In the genomic region with DNA sequence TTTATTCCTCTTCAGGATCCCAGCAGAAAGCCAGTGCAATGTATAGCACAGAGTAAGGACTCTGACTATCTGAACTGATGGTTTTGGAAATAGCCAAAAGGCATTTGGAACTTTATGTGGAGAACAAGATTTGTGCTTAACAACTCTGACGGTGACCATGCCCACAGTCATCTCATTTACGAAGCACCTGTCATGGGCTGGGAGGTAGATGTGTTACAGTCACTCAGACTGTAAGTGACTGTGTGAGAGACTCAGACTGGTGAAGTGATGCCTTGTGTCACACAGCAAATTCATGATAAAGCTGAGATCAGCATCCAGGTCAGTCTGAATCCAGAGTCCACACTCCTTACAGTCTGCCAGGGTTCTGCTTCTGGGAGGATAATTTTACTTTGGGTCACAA, we compare ENCODE assay signal across 22 cellular contexts. TPM values are rescaled to one million over a fixed set of nuclear protein-coding genes. Genes with fewer than 3 reads are reported as not detected.
DNase-seq lines count a peak whose midpoint lies in the region; ATAC-seq and TF ChIP-seq lines count a peak whose summit lies in the region.
"Had no signal": no experiment of that assay in that cellular context is flagged by ENCODE, and none has a peak within 500 bp of the region (broad histone marks: within the 10 kb centered on the region; RNA-seq: fewer than 3 reads in every experiment).

No MANE protein-coding gene starts in this region.

- no peak for TF ChIP-seq CTCF in PC-3 (conservative IDR thresholded peaks at IDR 0.05; ENCODE audit: low read depth, low read length)
- no peak for TF ChIP-seq CTCF in chondrocyte (IDR thresholded peaks at IDR 0.05)
- TF ChIP-seq CTCF in natural killer cell (IDR thresholded peaks at IDR 0.05), result no peak
- TF ChIP-seq CTCF in A673 (conservative IDR thresholded peaks at IDR 0.05; ENCODE audit: low read depth, low read length), result no peak
- no peak for TF ChIP-seq CTCF in ovary (IDR thresholded peaks at IDR 0.05)

- intact Hi-C loops in PC-3 (cut with micrococcal nuclease), result no loop called here
- intact Hi-C loops in natural killer cell (cut with micrococcal nuclease), result no loop called here
- intact Hi-C loops in A673 (cut with micrococcal nuclease; ENCODE audit: unreplicated experiment), result no loop called here
- intact Hi-C loops in ovary (cut with DNase I), result no loop called here

- H3K4me3 ChIP-seq in GM23248, result no peak overlapping the region
- H3K4me3 ChIP-seq in PC-3 (ENCODE audit: low read length), result no peak overlapping the region
- no peak overlapping the region for H3K4me3 ChIP-seq in A673 (ENCODE audit: low read depth, low read length, poor library complexity, severe bottlenecking)
- H3K4me3 ChIP-seq in ovary, result no peak overlapping the region
- H3K4me3 ChIP-seq: PC-9, testis had no signal

- POLR2A ChIA-PET in PC-3 (lab: Charles Lee; ENCODE audit: unreplicated experiment) (no interaction called here), A673 (lab: Charles Lee; ENCODE audit: low non-redundant PET) (no interaction called here)

- peaks cover 75% of the 10 kb centered on the region for H3K4me1 Mint-ChIP-seq in chondrocyte (ENCODE audit: low read depth)
- peaks cover 14 to 34% of the 10 kb centered on the region in 2 donors for H3K4me1 Mint-ChIP-seq in natural killer cell
- H3K4me1 Mint-ChIP-seq: neural crest cell had no signal

- H3K9me2 ChIP-seq in GM23248 (ENCODE audit: insufficient read depth) (no peaks in the 10 kb centered on the region), PC-3 (replicated peaks; ENCODE audit: low read length) (no peaks in the 10 kb centered on the region)

- H3K9me3 ChIP-seq in GM23248 (ENCODE audit: low read depth), result no peaks in the 10 kb centered on the region
- no peaks in the 10 kb centered on the region for H3K9me3 ChIP-seq in PC-3 (ENCODE audit: low read length)
- no peaks in the 10 kb centered on the region for H3K9me3 ChIP-seq in A673 (ENCODE audit: low read depth, low read length, poor library complexity, severe bottlenecking)
- no peaks in the 10 kb centered on the region for H3K9me3 ChIP-seq in ovary
- H3K9me3 ChIP-seq: testis had no signal

- peak overlapping the region; percentile 46; the same call in 1 of the 2 replicates for H3K9ac ChIP-seq in GM23248
- H3K9ac ChIP-seq in PC-3 (ENCODE audit: low read length), result no peak overlapping the region

- DNase-seq in GM23248 (no peak), PC-3 (peak; percentile 31), chondrocyte (ENCODE audit: low spot score) (no peak), natural killer cell (no peak), A673 (ENCODE audit: low spot score) (no peak), midbrain (lab: John Stamatoyannopoulos, UW) (no peak), ovary (no peak)
- DNase-seq: activated CD4-positive, alpha-beta T cell treated with anti-CD3 and anti-CD28 coated beads, Interleukin-2, amount 10 ng/mL, durations not matched to agents 7 days and 5 days; amniotic stem cell; cerebellar nuclear complex; DMS 273 treated with DMSO at 0.1 percent for 48 hours; endodermal cell; NCI-H1694 treated with DMSO at 0.1 percent for 48 hours; NCI-H2227 treated with DMSO at 0.1 percent for 48 hours; PC-9; testis had no signal

- H3K27ac Mint-ChIP-seq in chondrocyte (ENCODE audit: unreplicated experiment) (peak overlapping the region; percentile 18), natural killer cell (peak overlapping the region; percentile 21 to 78)

- H2AFZ ChIP-seq in GM23248, result no peak overlapping the region
- H2AFZ ChIP-seq in PC-3 (ENCODE audit: low read length), result no peak overlapping the region
- H2AFZ ChIP-seq: PC-9 had no signal

- H3K4me2 ChIP-seq in GM23248 (ENCODE audit: unreplicated experiment) (no peak overlapping the region), PC-3 (ENCODE audit: low read length) (no peak overlapping the region)
- H3K4me2 ChIP-seq: PC-9 had no signal

- 91 to 92% methylated on average over 2 of the region's 2 CpGs for WGBS in GM23248 (ENCODE audit: low coverage in 1 of 2, low lambda C conversion rate in 2 of 2, missing lambda C conversion rate in 2 of 2), 2 experiments
- 76 to 95% (median 87%) methylated on average over 2 of the region's 2 CpGs for WGBS in ovary, 3 donors

- H3K27me3 ChIP-seq in GM23248 (replicated peaks; ENCODE audit: insufficient read depth) (no peaks in the 10 kb centered on the region), PC-3 (ENCODE audit: low read length) (no peaks in the 10 kb centered on the region), A673 (replicated peaks; ENCODE audit: insufficient read depth, low read depth, low read length, poor library complexity) (no peaks in the 10 kb centered on the region), ovary (no peaks in the 10 kb centered on the region)
- H3K27me3 ChIP-seq: testis had no signal

- peaks cover 77% of the 10 kb centered on the region for H3K4me1 ChIP-seq in GM23248 (ENCODE audit: insufficient read depth)
- H3K4me1 ChIP-seq in PC-3 (ENCODE audit: insufficient read depth, low read length), result peaks cover 86% of the 10 kb centered on the region
- H3K4me1 ChIP-seq in A673 (ENCODE audit: insufficient read depth, low read length, poor library complexity, severe bottlenecking), result peaks cover 18% of the 10 kb centered on the region
- H3K4me1 ChIP-seq in ovary (ENCODE audit: insufficient read depth), result no peaks in the 10 kb centered on the region
- H3K4me1 ChIP-seq: testis had no signal

- H3K27me3 Mint-ChIP-seq in chondrocyte (ENCODE audit: low read depth), result no peaks in the 10 kb centered on the region
- H3K27me3 Mint-ChIP-seq in natural killer cell (ENCODE audit: low read depth in 2 of 2), result no peaks in the 10 kb centered on the region
- H3K27me3 Mint-ChIP-seq: activated CD4-positive, alpha-beta T cell treated with anti-CD3 and anti-CD28 coated beads, Interleukin-2, amount 10 ng/mL, durations not matched to agents 7 days and 5 days had no signal

- no peak for TF ChIP-seq EP300 in ovary (IDR thresholded peaks at IDR 0.05)

- ATAC-seq in PC-3, result no peak
- no peak for ATAC-seq in natural killer cell
- ATAC-seq: SK-N-SH treated with all-trans-retinoic acid at 6 μM for 48 hours had no signal

- TF ChIP-seq POLR2A in ovary (IDR thresholded peaks at IDR 0.05), result no peak

- in situ Hi-C loops in GM23248 (cut with MboI), result no loop called here

- no TSS peak for BruUV-seq in PC-3 (replicated peaks; lab: Mats Ljungman, UMichigan)
- BruUV-seq in A673 (replicated peaks; lab: Mats Ljungman, UMichigan), result no TSS peak

- H3K9me3 Mint-ChIP-seq in chondrocyte (ENCODE audit: low read depth) (no peaks in the 10 kb centered on the region), natural killer cell (no peaks in the 10 kb centered on the region)
- H3K9me3 Mint-ChIP-seq: activated CD4-positive, alpha-beta T cell treated with anti-CD3 and anti-CD28 coated beads, Interleukin-2, amount 10 ng/mL, durations not matched to agents 7 days and 5 days; endodermal cell; neural crest cell had no signal

- no peaks in the 10 kb centered on the region for H3K36me3 ChIP-seq in GM23248 (ENCODE audit: low read depth)
- H3K36me3 ChIP-seq in PC-3 (ENCODE audit: low read depth, low read length), result no peaks in the 10 kb centered on the region
- H3K36me3 ChIP-seq in A673 (ENCODE audit: insufficient read depth, low read length, poor library complexity, severe bottlenecking), result no peaks in the 10 kb centered on the region
- no peaks in the 10 kb centered on the region for H3K36me3 ChIP-seq in ovary

- peaks cover 1% of the 10 kb centered on the region for H3K36me3 Mint-ChIP-seq in chondrocyte (ENCODE audit: low read depth)
- no peaks in the 10 kb centered on the region for H3K36me3 Mint-ChIP-seq in natural killer cell

- peak overlapping the region; percentile 65 for H3K27ac ChIP-seq in GM23248
- 0 out of 2 replicates have a peak overlapping the region, but pooled peaks have one; percentile 0 for H3K27ac ChIP-seq in PC-3 (ENCODE audit: low read length)
- H3K27ac ChIP-seq in A673 (ENCODE audit: low read depth, low read length, poor library complexity, severe bottlenecking), result no peak overlapping the region
- H3K27ac ChIP-seq in ovary, result no peak overlapping the region
- H3K27ac ChIP-seq: PC-9, testis had no signal

- H3K4me3 Mint-ChIP-seq in chondrocyte (ENCODE audit: unreplicated experiment) (no peak overlapping the region), natural killer cell (no peak overlapping the region)
- H3K4me3 Mint-ChIP-seq: activated CD4-positive, alpha-beta T cell treated with anti-CD3 and anti-CD28 coated beads, Interleukin-2, amount 10 ng/mL, durations not matched to agents 7 days and 5 days; endodermal cell; neural crest cell had no signal

- no peaks in the 10 kb centered on the region for H3K79me2 ChIP-seq in GM23248 (ENCODE audit: insufficient read depth)
- 0 out of 2 replicates have a peak, but pooled peaks cover 8% of the 10 kb centered on the region for H3K79me2 ChIP-seq in PC-3 (ENCODE audit: low read length)

- H4K20me1 ChIP-seq in GM23248 (ENCODE audit: insufficient read depth) (no peaks in the 10 kb centered on the region), PC-3 (ENCODE audit: low read length) (no peaks in the 10 kb centered on the region)

- CTCF ChIA-PET in PC-3 (lab: Charles Lee) (no interaction called here), A673 (lab: Charles Lee) (no interaction called here)

- H3F3A ChIP-seq in GM23248 (ENCODE audit: insufficient read depth), result peaks cover 65% of the 10 kb centered on the region
- peaks cover 11% of the 10 kb centered on the region for H3F3A ChIP-seq in PC-3 (ENCODE audit: low read length, unreplicated experiment)

RNA-seq across cellular contexts. Expression of a gene that starts 23.9 kb away (rescaled TPM):
- total RNA-seq in GM23248 (2014; rRNA removed; shearing (Covaris generic)), result not detected in 2 replicates
- not detected in 2 replicates for polyA plus RNA-seq in GM23248 (2016; fragmentation: Nextera tagmentation; extraction: Ambion mirVana)
- 0.12 TPM in 1 of 2 replicates, not detected in the other for total RNA-seq in PC-3 (2014; rRNA removed)
- not detected in 3 replicates for total RNA-seq in chondrocyte
- total RNA-seq in natural killer cell, result not detected
- not detected in 2 replicates for total RNA-seq in A673 (2021)
- total RNA-seq in ovary, result not detected
- not detected for polyA plus RNA-seq in ovary
- total RNA-seq: activated CD4-positive, alpha-beta T cell treated with anti-CD3 and anti-CD28 coated beads, Interleukin-2, amount 10 ng/mL, durations not matched to agents 7 days and 5 days; endodermal cell; kidney epithelial cell; mesenteric fat pad; neural crest cell; PC-9; pulmonary artery endothelial cell had no signal
- polyA plus RNA-seq: BJ had no signal

RNA-seq across cellular contexts. Expression of a gene that starts 31.5 kb away (rescaled TPM):
- 166 and 183 TPM in 2 replicates for total RNA-seq in GM23248 (2014; rRNA removed; shearing (Covaris generic))
- polyA plus RNA-seq in GM23248 (2016; fragmentation: Nextera tagmentation; extraction: Ambion mirVana), result 245 and 247 TPM in 2 replicates
- total RNA-seq in PC-3 (2014; rRNA removed), result 292 and 294 TPM in 2 replicates
- total RNA-seq in chondrocyte, result 117 to 125 TPM (median 123 TPM) in 3 replicates
- total RNA-seq in natural killer cell, result 10 to 100 TPM; 73.9 to 81.4 (median 79.0) TPM
- total RNA-seq in A673 (2021), result 172 and 180 TPM in 2 replicates
- total RNA-seq in ovary, result 10 to 100 TPM; 36.6 to 93.1 (median 69.8) TPM
- polyA plus RNA-seq in ovary, result 10 to 100 TPM; 43.3 to 88.4 TPM

RNA-seq across cellular contexts. Expression of a gene that starts 38.2 kb away (rescaled TPM):
- total RNA-seq in GM23248 (2014; rRNA removed; shearing (Covaris generic)), result 26.8 and 30.0 TPM in 2 replicates
- 81.7 and 85.3 TPM in 2 replicates for polyA plus RNA-seq in GM23248 (2016; fragmentation: Nextera tagmentation; extraction: Ambion mirVana)
- total RNA-seq in PC-3 (2014; rRNA removed), result 19.5 and 22.7 TPM in 2 replicates
- total RNA-seq in chondrocyte, result 89.8 to 94.6 TPM (median 91.5 TPM) in 3 replicates
- 10 to 100 TPM; 76.5 to 92.7 (median 86.6) TPM for total RNA-seq in natural killer cell
- 26.2 and 34.0 TPM in 2 replicates for total RNA-seq in A673 (2021)
- total RNA-seq in ovary, result 10 to 100 TPM; 22.9 to 77.7 (median 65.8) TPM
- polyA plus RNA-seq in ovary, result 10 to 100 TPM; 20.5 to 42.4 TPM

Comparison
In these comparisons a context has a peak if more than half of its experiments do, and no peak if none do; other contexts are left out.
1. H3K27ac ChIP-seq: peak in GM23248 (single experiment) and PC-3 (single experiment); none in A673 (single experiment) and ovary (0 of 2).